ENCODE assay signal across 19 cellular contexts in the genomic region with DNA sequence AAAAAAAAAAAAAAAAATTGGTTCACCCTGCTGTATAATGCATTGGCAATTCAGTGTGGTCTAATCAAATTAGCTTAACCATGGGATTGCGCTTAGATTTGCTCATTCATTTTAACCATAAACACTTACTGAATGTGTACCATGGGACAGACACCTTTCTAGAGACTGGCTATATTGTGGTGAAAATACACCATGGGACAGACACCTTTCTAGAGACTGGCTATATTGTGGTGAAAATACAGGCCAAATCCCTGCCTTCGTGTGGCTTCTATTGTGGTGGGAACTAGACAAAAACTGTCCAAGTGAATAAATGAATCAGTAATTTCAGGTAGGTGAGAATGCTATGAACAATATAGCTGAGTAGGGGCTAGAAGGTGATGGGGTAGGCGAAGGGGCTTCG.
A peak's percentile ranks its signal among the peaks of the same experiment; 100 is the strongest.
DNase-seq lines count a peak whose midpoint lies in the region; ATAC-seq lines count a peak whose summit lies in the region.
"Had no signal": no experiment of that assay in that cellular context is flagged by ENCODE, and none has a peak within 500 bp of the region (broad histone marks: within the 10 kb centered on the region; RNA-seq: fewer than 3 reads in every experiment).

No MANE protein-coding gene starts in this region.

- H3K4me1 Mint-ChIP-seq in activated T-cell treated with anti-CD3 and anti-CD28 coated beads, Interleukin-2, amount 50 U/mL, for 24 hours (ENCODE audit: low read depth), result peaks cover 41% of the 10 kb centered on the region
- H3K4me1 Mint-ChIP-seq in central memory CD8-positive, alpha-beta T cell, result peaks cover 40% of the 10 kb centered on the region
- peaks cover 46% of the 10 kb centered on the region for H3K4me1 Mint-ChIP-seq in stimulated activated memory B cell treated with anti-CD40 and anti-IgM and Interleukin-4, amounts not matched to agents 10 μg/mL and 1 μg/mL and 100 μg/mL, for 72 hours

- H3K9me3 Mint-ChIP-seq in activated T-cell treated with anti-CD3 and anti-CD28 coated beads, Interleukin-2, amount 50 U/mL, for 24 hours, result no peaks in the 10 kb centered on the region
- H3K9me3 Mint-ChIP-seq in central memory CD8-positive, alpha-beta T cell, result no peaks in the 10 kb centered on the region
- peaks cover 6% of the 10 kb centered on the region for H3K9me3 Mint-ChIP-seq in stimulated activated memory B cell treated with anti-CD40 and anti-IgM and Interleukin-4, amounts not matched to agents 10 μg/mL and 1 μg/mL and 100 μg/mL, for 72 hours
- H3K9me3 Mint-ChIP-seq: WTC11 had no signal

- no peak overlapping the region for H3K4me3 Mint-ChIP-seq in activated T-cell treated with anti-CD3 and anti-CD28 coated beads, Interleukin-2, amount 50 U/mL, for 24 hours
- no peak overlapping the region for H3K4me3 Mint-ChIP-seq in central memory CD8-positive, alpha-beta T cell
- H3K4me3 Mint-ChIP-seq in stimulated activated memory B cell treated with anti-CD40 and anti-IgM and Interleukin-4, amounts not matched to agents 10 μg/mL and 1 μg/mL and 100 μg/mL, for 72 hours, result no peak overlapping the region
- H3K4me3 Mint-ChIP-seq: WTC11 had no signal

- in situ Hi-C loops in ACHN (cut with HindIII; ENCODE audit: low pct_ligation_motif_present, low pct_unique_long_range_greater_than_20kb, low sequenced_read_pairs), result no loop called here

- no peak for DNase-seq in activated T-cell treated with anti-CD3 and anti-CD28 coated beads, Interleukin-2, amount 50 U/mL, for 24 hours
- DNase-seq in activated T-cell treated with anti-CD3 and anti-CD28 coated beads, Interleukin-2, amount 50 U/mL, for 48 hours, result no peak
- DNase-seq in NAMALWA (ENCODE audit: low spot score) (peak; percentile 27), ACHN (no peak), DMS 273 (lab: John Stamatoyannopoulos, UW; ENCODE audit: unreplicated experiment) (no peak)
- no peak for DNase-seq in central memory CD8-positive, alpha-beta T cell (ENCODE audit: low spot score in 2 of 2)
- DNase-seq: BE2C; Calu3; IMR-90; lower lobe of right lung; NCI-H2029 treated with DMSO at 0.1 percent for 48 hours; NCI-H2227 treated with DMSO at 0.1 percent for 48 hours; NCI-H748 treated with DMSO at 0.1 percent for 48 hours; stimulated activated CD4-positive, alpha-beta T cell treated with anti-CD3 and anti-CD28 coated beads, Interleukin-15, amount 100 ng/mL, for 24 hours; upper lobe of left lung had no signal

- H3K36me3 Mint-ChIP-seq in activated T-cell treated with anti-CD3 and anti-CD28 coated beads, Interleukin-2, amount 50 U/mL, for 24 hours (ENCODE audit: low read depth), result no peaks in the 10 kb centered on the region
- H3K36me3 Mint-ChIP-seq in central memory CD8-positive, alpha-beta T cell (ENCODE audit: insufficient read depth), result peaks cover 8% of the 10 kb centered on the region
- no peaks in the 10 kb centered on the region for H3K36me3 Mint-ChIP-seq in stimulated activated memory B cell treated with anti-CD40 and anti-IgM and Interleukin-4, amounts not matched to agents 10 μg/mL and 1 μg/mL and 100 μg/mL, for 72 hours
- H3K36me3 Mint-ChIP-seq: WTC11 had no signal

- no peaks in the 10 kb centered on the region for H3K27me3 Mint-ChIP-seq in activated T-cell treated with anti-CD3 and anti-CD28 coated beads, Interleukin-2, amount 50 U/mL, for 24 hours
- H3K27me3 Mint-ChIP-seq in central memory CD8-positive, alpha-beta T cell, result no peaks in the 10 kb centered on the region
- H3K27me3 Mint-ChIP-seq in stimulated activated memory B cell treated with anti-CD40 and anti-IgM and Interleukin-4, amounts not matched to agents 10 μg/mL and 1 μg/mL and 100 μg/mL, for 72 hours, result no peaks in the 10 kb centered on the region

- no peak for ATAC-seq in central memory CD8-positive, alpha-beta T cell (replicated peaks; ENCODE audit: extremely low read depth, poor library complexity, severe bottlenecking)
- no peak for ATAC-seq in stimulated activated memory B cell treated with anti-CD40 and anti-IgM and Interleukin-4, amounts not matched to agents 10 μg/mL and 1 μg/mL and 100 μg/mL, for 72 hours
- no peak for ATAC-seq in GM19463 (IDR thresholded peaks at IDR 0.05; ENCODE audit: unreplicated experiment)
- ATAC-seq: lower lobe of right lung had no signal

- H3K27ac Mint-ChIP-seq in activated T-cell treated with anti-CD3 and anti-CD28 coated beads, Interleukin-2, amount 50 U/mL, for 24 hours, result peak overlapping the region; percentile 94
- H3K27ac Mint-ChIP-seq in central memory CD8-positive, alpha-beta T cell (ENCODE audit: low read depth), result peak overlapping the region; percentile 0
- H3K27ac Mint-ChIP-seq in stimulated activated memory B cell treated with anti-CD40 and anti-IgM and Interleukin-4, amounts not matched to agents 10 μg/mL and 1 μg/mL and 100 μg/mL, for 72 hours, result peak overlapping the region; percentile 80
- H3K27ac Mint-ChIP-seq: progenitor cell of endocrine pancreas had no signal

Comparison
In these comparisons a context has a peak if more than half of its experiments do, and no peak if none do; other contexts are left out.
1. H3K27ac Mint-ChIP-seq: peak in every context shown above with its lines; median percentile 94 in activated T-cell treated with anti-CD3 and anti-CD28 coated beads, Interleukin-2, amount 50 U/mL, for 24 hours; 80 in stimulated activated memory B cell treated with anti-CD40 and anti-IgM and Interleukin-4, amounts not matched to agents 10 μg/mL and 1 μg/mL and 100 μg/mL, for 72 hours; 0 in central memory CD8-positive, alpha-beta T cell.